Comparison of ENCODE assay signal across 8 cellular contexts in the genomic region with DNA sequence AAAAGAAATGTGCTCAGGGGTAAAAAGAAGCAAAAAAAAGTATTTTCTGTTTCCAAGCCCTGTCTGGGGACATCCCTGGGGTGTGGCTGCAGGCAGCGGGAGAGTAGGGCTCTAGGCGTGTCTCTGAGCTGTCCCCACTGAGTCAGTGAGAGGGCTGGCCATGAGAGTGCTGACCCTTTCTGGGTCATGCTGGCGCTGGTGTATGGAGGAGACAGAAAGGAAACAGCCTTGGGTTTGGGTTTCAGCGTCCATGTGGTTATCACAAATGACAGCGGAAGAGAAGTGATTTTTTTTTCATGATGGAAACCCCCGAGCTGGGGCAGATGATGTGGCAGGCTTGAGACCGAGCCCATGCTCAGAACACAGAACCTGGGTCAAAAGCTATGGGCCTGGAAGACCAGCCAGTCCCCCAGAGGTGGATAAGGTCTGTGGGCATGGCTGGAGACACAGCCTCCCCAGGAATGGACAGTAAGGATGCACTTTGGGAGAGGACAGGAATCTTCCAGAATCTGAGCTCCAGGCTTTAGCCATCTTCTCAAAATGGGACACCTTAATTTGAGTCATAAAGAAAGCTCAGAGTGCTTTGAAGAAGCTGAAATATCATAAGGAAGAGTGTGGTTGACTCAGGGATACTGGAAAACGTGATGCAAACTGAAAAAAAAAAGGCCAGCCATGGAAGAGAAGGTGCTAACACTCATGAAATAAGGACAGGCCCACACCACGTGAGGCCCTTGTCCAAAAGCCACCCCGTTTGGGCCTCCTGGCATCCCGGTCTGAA. TPM values are rescaled to one million over a fixed set of nuclear protein-coding genes. Genes with fewer than 3 reads are reported as not detected.
DNase-seq lines count a peak whose midpoint lies in the region; ATAC-seq lines count a peak whose summit lies in the region.

No MANE protein-coding gene starts in this region.

- peaks cover 34% of the 10 kb centered on the region for H3K4me1 ChIP-seq in CD4-positive, CD25-positive, alpha-beta regulatory T cell (ENCODE audit: control insufficient read depth, insufficient read depth, low read length, poor library complexity, severe bottlenecking)

- H3K9me3 ChIP-seq in CD4-positive, CD25-positive, alpha-beta regulatory T cell (ENCODE audit: control insufficient read depth in 2 of 2, low read length in 2 of 2), result no peaks in the 10 kb centered on the region

- DNase-seq in CD4-positive, CD25-positive, alpha-beta regulatory T cell, result peak; percentile 31 to 53 (median 46)
- peak; percentile 26 for DNase-seq in activated effector memory CD4-positive, alpha-beta T cell treated with Interleukin-2 at 50 U/mL for 16 hours
- DNase-seq in memory B cell (ENCODE audit: low spot score in 2 of 2), result peak; percentile 36 to 38
- no peak for DNase-seq in epidermal melanocyte (ENCODE audit: insufficient read length, low spot score)
- no peak for DNase-seq in NCI-H510A (lab: John Stamatoyannopoulos, UW)
- DNase-seq in hypothalamus (lab: John Stamatoyannopoulos, UW), result no peak

- peaks cover 25% of the 10 kb centered on the region for H3K36me3 Mint-ChIP-seq in CD4-positive, CD25-positive, alpha-beta regulatory T cell
- peaks cover 15% of the 10 kb centered on the region for H3K36me3 Mint-ChIP-seq in memory B cell

- ATAC-seq in CD4-positive, CD25-positive, alpha-beta regulatory T cell (ENCODE audit: low read depth in 2 of 2), result peak; percentile 63 to 69
- peak; percentile 56 for ATAC-seq in HG02852 (IDR thresholded peaks at IDR 0.05; ENCODE audit: unreplicated experiment)
- peak; percentile 98 for ATAC-seq in memory B cell (ENCODE audit: low read depth)
- ATAC-seq in GM18909 (IDR thresholded peaks at IDR 0.05; ENCODE audit: poor library complexity, unreplicated experiment), result no peak

- no peaks in the 10 kb centered on the region for H3K27me3 Mint-ChIP-seq in CD4-positive, CD25-positive, alpha-beta regulatory T cell
- H3K27me3 Mint-ChIP-seq in memory B cell, result no peaks in the 10 kb centered on the region

- peaks cover 0 to 2% (median 0%) of the 10 kb centered on the region in 7 donors for H3K9me3 Mint-ChIP-seq in CD4-positive, CD25-positive, alpha-beta regulatory T cell
- no peaks in the 10 kb centered on the region for H3K9me3 Mint-ChIP-seq in memory B cell

- peak overlapping the region; percentile 45 to 83 (median 62) for H3K4me3 Mint-ChIP-seq in CD4-positive, CD25-positive, alpha-beta regulatory T cell
- H3K4me3 Mint-ChIP-seq in memory B cell, result peak overlapping the region; percentile 69

- H3K36me3 ChIP-seq in CD4-positive, CD25-positive, alpha-beta regulatory T cell (ENCODE audit: control insufficient read depth, insufficient read depth, low read length), result peaks cover 11% of the 10 kb centered on the region

- H3K27me3 ChIP-seq in CD4-positive, CD25-positive, alpha-beta regulatory T cell (ENCODE audit: control insufficient read depth, insufficient read depth, low read length), result no peaks in the 10 kb centered on the region

- peak overlapping the region; percentile 40 for H3K4me3 ChIP-seq in CD4-positive, CD25-positive, alpha-beta regulatory T cell (ENCODE audit: low read depth, low read length)

- peak overlapping the region; percentile 74 for H3K27ac ChIP-seq in CD4-positive, CD25-positive, alpha-beta regulatory T cell (ENCODE audit: insufficient read depth, low read length, poor library complexity, severe bottlenecking)

- H3K27ac Mint-ChIP-seq in CD4-positive, CD25-positive, alpha-beta regulatory T cell, result peak overlapping the region; percentile 50 to 95 (median 95)
- peak overlapping the region; percentile 98 for H3K27ac Mint-ChIP-seq in memory B cell

- peaks cover 20 to 73% (median 43%) of the 10 kb centered on the region in 4 donors for H3K4me1 Mint-ChIP-seq in CD4-positive, CD25-positive, alpha-beta regulatory T cell
- H3K4me1 Mint-ChIP-seq in memory B cell, result peaks cover 38% of the 10 kb centered on the region

RNA-seq across cellular contexts. Expression of gene SYNE3, which starts 36.2 kb away (rescaled TPM):
- total RNA-seq in CD4-positive, CD25-positive, alpha-beta regulatory T cell, result 71.7 TPM
- 1 to 10 TPM; 2.7 to 6.5 (median 4.1) TPM for polyA plus RNA-seq in CD4-positive, CD25-positive, alpha-beta regulatory T cell

RNA-seq across cellular contexts. Expression of gene GLRX5, which starts 54.6 kb away (rescaled TPM):
- total RNA-seq in CD4-positive, CD25-positive, alpha-beta regulatory T cell, result 18.1 TPM
- 10 to 100 TPM; 54.2 to 71.9 (median 56.6) TPM for polyA plus RNA-seq in CD4-positive, CD25-positive, alpha-beta regulatory T cell

Comparison
In these comparisons a context has a peak if more than half of its experiments do, and no peak if none do; other contexts are left out.
1. DNase-seq: peak in CD4-positive, CD25-positive, alpha-beta regulatory T cell (3 of 3), activated effector memory CD4-positive, alpha-beta T cell treated with Interleukin-2 at 50 U/mL for 16 hours (single experiment) and memory B cell (2 of 2); none in epidermal melanocyte (single experiment), NCI-H510A (single experiment) and hypothalamus (0 of 51).